23 cellular contexts compared by ENCODE assay signal in genomic region chr13:25857830-25858229, GRCh38.
DNase-seq lines count a peak whose midpoint lies in the region; TF ChIP-seq lines count a peak whose summit lies in the region.
"Had no signal": no experiment of that assay in that cellular context is flagged by ENCODE, and none has a peak within 500 bp of the region (broad histone marks: within the 10 kb centered on the region; RNA-seq: fewer than 3 reads in every experiment).

No MANE protein-coding gene starts in this region.

- no peak overlapping the region for H3K4me3 ChIP-seq in neural progenitor cell
- H3K4me3 ChIP-seq: GM12878, GM23248, SJCRH30 had no signal

- H3K4me1 Mint-ChIP-seq in neural progenitor cell, result peaks cover 4% of the 10 kb centered on the region
- H3K4me1 Mint-ChIP-seq: T-helper 17 cell had no signal

- no peaks in the 10 kb centered on the region for H4K20me1 ChIP-seq in neural progenitor cell (ENCODE audit: low read depth)

- no peak overlapping the region for H3K4me2 ChIP-seq in neural progenitor cell

- no peak for TF ChIP-seq CTCF in neural progenitor cell (IDR thresholded peaks at IDR 0.05)

- H3F3A ChIP-seq in neural progenitor cell (ENCODE audit: low read depth), result no peaks in the 10 kb centered on the region

- peak; percentile 51 for DNase-seq in NCI-H1092 treated with DMSO at 0.1 percent for 48 hours (lab: John Stamatoyannopoulos, UW)
- DNase-seq in NCI-H1092 (lab: John Stamatoyannopoulos, UW), result no peak
- DNase-seq in SIG-M5 treated with dmso at 0.1 percent for 504 hours (lab: John Stamatoyannopoulos, UW; ENCODE audit: unreplicated experiment), result peak; percentile 13
- no peak for DNase-seq in SIG-M5 (lab: John Stamatoyannopoulos, UW)
- DNase-seq in NCI-H748 treated with DMSO at 0.1 percent for 48 hours (lab: John Stamatoyannopoulos, UW), result peak; percentile 63
- DNase-seq in neural progenitor cell (ENCODE audit: low spot score), result no peak
- no peak for DNase-seq in activated T-cell treated with anti-CD3 and anti-CD28 coated beads, Interleukin-2, amount 50 U/mL, for 1 hour
- no peak for DNase-seq in amygdala (lab: John Stamatoyannopoulos, UW)
- DNase-seq: 8988T, DMS79, EL, GDM1, GM23248, H7, Karpas-422, NCI-H1417 treated with DMSO at 0.1 percent for 48 hours, NCI-H1694 treated with DMSO at 0.1 percent for 48 hours, NCI-H2107, NCI-H524, OCI-M1, SJCRH30, T-helper 17 cell had no signal

- H3K27ac ChIP-seq in neural progenitor cell, result no peak overlapping the region
- H3K27ac ChIP-seq: GM23248, SJCRH30 had no signal

- H3K4me1 ChIP-seq in neural progenitor cell, result peaks cover 7% of the 10 kb centered on the region

- peak overlapping the region; percentile 14 for H2AFZ ChIP-seq in neural progenitor cell (replicated peaks)
- H2AFZ ChIP-seq: GM23248 had no signal

- no peak overlapping the region for H3K27ac Mint-ChIP-seq in neural progenitor cell
- H3K27ac Mint-ChIP-seq: T-helper 17 cell had no signal

- peaks cover 4% of the 10 kb centered on the region for H3K27me3 Mint-ChIP-seq in neural progenitor cell (ENCODE audit: insufficient read depth, low read depth)

- no peaks in the 10 kb centered on the region for H3K9me3 ChIP-seq in neural progenitor cell (ENCODE audit: low read depth)
- H3K9me3 ChIP-seq: SJCRH30 had no signal

- H3K27me3 ChIP-seq in neural progenitor cell, result no peaks in the 10 kb centered on the region
- H3K27me3 ChIP-seq: SJCRH30 had no signal

- H3K36me3 Mint-ChIP-seq in neural progenitor cell, result no peaks in the 10 kb centered on the region

- no peaks in the 10 kb centered on the region for H3K36me3 ChIP-seq in neural progenitor cell
- H3K36me3 ChIP-seq: SJCRH30 had no signal

- H3K9me3 Mint-ChIP-seq in neural progenitor cell, result no peaks in the 10 kb centered on the region

- H3K79me2 ChIP-seq in neural progenitor cell (ENCODE audit: low read depth), result no peaks in the 10 kb centered on the region

- no peak overlapping the region for H3K4me3 Mint-ChIP-seq in neural progenitor cell
- H3K4me3 Mint-ChIP-seq: T-helper 17 cell had no signal

- H3K9ac ChIP-seq in neural progenitor cell, result no peak overlapping the region
- H3K9ac ChIP-seq: GM23248 had no signal

Comparison
In these comparisons a context has a peak if more than half of its experiments do, and no peak if none do; other contexts are left out.
1. DNase-seq: peak in NCI-H1092 treated with DMSO at 0.1 percent for 48 hours (single experiment), SIG-M5 treated with dmso at 0.1 percent for 504 hours (single experiment) and NCI-H748 treated with DMSO at 0.1 percent for 48 hours (single experiment); none in NCI-H1092 (single experiment), SIG-M5 (single experiment), neural progenitor cell (single experiment), activated T-cell treated with anti-CD3 and anti-CD28 coated beads, Interleukin-2, amount 50 U/mL, for 1 hour (single experiment) and amygdala (0 of 56).